ENCODE assay signal across 9 cellular contexts in genomic region chr3:102235679-102236078, GRCh38.
DNase-seq lines count a peak whose midpoint lies in the region; ATAC-seq, FAIRE-seq and TF ChIP-seq lines count a peak whose summit lies in the region.
"Had no signal": no experiment of that assay in that cellular context is flagged by ENCODE, and none has a peak within 500 bp of the region (broad histone marks: within the 10 kb centered on the region; RNA-seq: fewer than 3 reads in every experiment).

No MANE protein-coding gene starts in this region.

- no peak overlapping the region for H3K4me3 ChIP-seq in AG10803 (ENCODE audit: low read length)
- H3K4me3 ChIP-seq in epithelial cell of proximal tubule (ENCODE audit: low read depth, low read length), result no peak overlapping the region

- peak; percentile 56 for FAIRE-seq in GM18507 (lab: Jason Lieb, UNC)

- TF ChIP-seq CTCF in AG10803 (conservative IDR thresholded peaks at IDR 0.05; ENCODE audit: low read length) (peak; percentile 11; the same call in 1 of the 2 replicates), epithelial cell of proximal tubule (conservative IDR thresholded peaks at IDR 0.05; ENCODE audit: low read depth, low read length) (peak; percentile 86)

- ATAC-seq in HG03432 (IDR thresholded peaks at IDR 0.05; ENCODE audit: unreplicated experiment) (no peak), HG03571 (IDR thresholded peaks at IDR 0.05; ENCODE audit: unreplicated experiment) (no peak)

- DNase-seq in AG10803 (ENCODE audit: low read depth), result no peak
- no peak for DNase-seq in GM18507 (ENCODE audit: extremely low spot score, insufficient read length, low read depth)
- peak; percentile 34 for DNase-seq in NCI-H1436 treated with DMSO at 0.1 percent for 48 hours (lab: John Stamatoyannopoulos, UW)
- DNase-seq in epithelial cell of proximal tubule (ENCODE audit: low read depth), result peak; percentile 19
- DNase-seq in SK-N-DZ (ENCODE audit: low spot score), result no peak
- no peak for DNase-seq in germinal center (ENCODE audit: low spot score)
- DNase-seq: NCI-H345 had no signal

Comparison
In these comparisons a context has a peak if more than half of its experiments do, and no peak if none do; other contexts are left out.
1. DNase-seq: peak in NCI-H1436 treated with DMSO at 0.1 percent for 48 hours (single experiment) and epithelial cell of proximal tubule (single experiment); none in AG10803 (single experiment), GM18507 (single experiment), SK-N-DZ (single experiment) and germinal center (single experiment).